In the genomic region with DNA sequence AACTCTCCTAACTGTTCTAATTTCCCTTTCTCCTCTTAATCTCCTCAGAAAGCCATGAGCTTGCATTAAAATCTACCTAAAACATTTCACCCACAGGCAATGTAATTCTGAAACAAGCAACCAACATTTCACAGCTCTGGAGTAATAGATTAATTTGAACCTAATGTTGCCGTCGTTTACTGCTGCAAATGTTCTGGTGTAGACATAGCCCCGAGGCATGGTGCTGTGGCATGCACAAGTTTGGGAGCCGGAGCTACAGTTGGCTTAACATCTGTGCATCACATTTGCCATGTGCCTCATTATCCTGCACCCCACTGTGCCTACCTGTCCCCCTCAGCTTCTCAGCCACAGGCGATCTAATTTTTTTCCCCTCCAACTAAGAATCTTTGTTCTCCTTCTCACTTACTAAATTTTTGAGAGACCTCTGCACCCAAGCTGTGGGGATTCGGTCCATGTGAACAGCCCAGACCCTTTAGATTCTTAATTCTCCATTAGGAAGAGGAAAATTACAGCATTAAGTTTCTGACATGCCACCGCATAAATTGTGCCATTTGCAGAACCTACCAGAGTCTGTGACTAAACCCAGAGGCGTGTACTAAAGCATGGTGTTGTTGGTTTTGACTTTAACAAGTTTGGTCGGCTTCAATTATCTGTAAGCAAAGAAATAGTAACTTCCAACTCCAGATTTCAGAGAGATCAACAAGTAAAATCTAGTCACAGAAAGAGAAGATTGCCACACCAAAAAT, we compare ENCODE assay signal across 1 cellular context.
TF ChIP-seq lines count a peak whose summit lies in the region.

No MANE protein-coding gene starts in this region.

TF ChIP-seq in Ishikawa, 13 proteins besides CTCF, POLR2A, EP300 and RAD21 (continued from another document):
- TF ChIP-seq ZBTB7A (IDR thresholded peaks at IDR 0.05; ENCODE audit: low read depth) (no peak), YY1 (IDR thresholded peaks at IDR 0.05; ENCODE audit: low read depth) (no peak), TEAD4 (IDR thresholded peaks at IDR 0.05) (peak; percentile 80), EGR1 (IDR thresholded peaks at IDR 0.05) (no peak)
